11 cellular contexts compared by ENCODE assay signal in genomic region chr3:157099337-157100078, GRCh38.
DNase-seq lines count a peak whose midpoint lies in the region; ATAC-seq and TF ChIP-seq lines count a peak whose summit lies in the region.
"Had no signal": no experiment of that assay in that cellular context is flagged by ENCODE, and none has a peak within 500 bp of the region (broad histone marks: within the 10 kb centered on the region; RNA-seq: fewer than 3 reads in every experiment).

No MANE protein-coding gene starts in this region.

- no peak for TF ChIP-seq POLR2A in gastrocnemius medialis (IDR thresholded peaks at IDR 0.05)

- H3K27ac ChIP-seq in MM.1S (ENCODE audit: low read length): peak overlapping the region; percentile 3; the same call in 1 of the 2 replicates
- H3K27ac ChIP-seq in gastrocnemius medialis: peak overlapping the region in 3 of 4 donors; percentile 39 to 80 (median 73)

- TF ChIP-seq CTCF in MM.1S (IDR thresholded peaks at IDR 0.05; ENCODE audit: low read length) (no peak), gastrocnemius medialis (IDR thresholded peaks at IDR 0.05 in 4 of 5, conservative IDR thresholded peaks at IDR 0.05 in 1 of 5) (no peak)

- in situ Hi-C loops in gastrocnemius medialis (cut with MboI; ENCODE audit: low sequenced_read_pairs in 4 of 4): loop anchor here in 2 of 4 donors (25.0 kb wide), 2 partner anchors 412 to 937 kb away; no protein-coding TSS in a partner anchor

- H3K27me3 ChIP-seq in MM.1S (replicated peaks; ENCODE audit: insufficient read depth, low read length) (no peaks in the 10 kb centered on the region), gastrocnemius medialis (no peaks in the 10 kb centered on the region)

- 0 out of 2 replicates have a peak overlapping the region, but pooled peaks have one; percentile 0 for H3K4me2 ChIP-seq in MM.1S (ENCODE audit: low read depth, low read length)

- intact Hi-C loops in activated T-helper 1 cell treated with anti-CD3 and anti-CD28 coated beads, Interleukin-12 subunit alpha, Interleukin-12 subunit beta, Interleukin-2, Interleukin-4 antibody, amounts not matched to agents 30 ng/mL and 10 ng/mL and 1 ng/mL, durations not matched to agents 14 hours and 24 hours and 36 hours (cut with micrococcal nuclease): no loop called here
- intact Hi-C loops in head of caudate nucleus (cut with DNase I): no loop called here
- intact Hi-C loops in gastrocnemius medialis (cut with DNase I; ENCODE audit: low total_unique reads): no loop called here

- H3K9me3 Mint-ChIP-seq in activated T-helper 1 cell treated with anti-CD3 and anti-CD28 coated beads, Interleukin-12 subunit alpha, Interleukin-12 subunit beta, Interleukin-2, Interleukin-4 antibody, amounts not matched to agents 30 ng/mL and 10 ng/mL and 1 ng/mL, durations not matched to agents 14 hours and 24 hours and 36 hours: no peaks in the 10 kb centered on the region

- 0 out of 2 replicates have a peak overlapping the region, but pooled peaks have one; percentile 1 for H2AFZ ChIP-seq in MM.1S (ENCODE audit: low read length)

- H3F3A ChIP-seq in MM.1S (ENCODE audit: insufficient read depth, low read length): peaks cover 27% of the 10 kb centered on the region

- DNase-seq in MM.1S (no peak), head of caudate nucleus (peak in 32 of 42 donors; percentile 16 to 89 (median 55)), gastrocnemius medialis (peak in 1 of 2 donors; percentile 56), globus pallidus (ENCODE audit: low spot score) (no peak), midbrain (lab: John Stamatoyannopoulos, UW) (no peak)
- DNase-seq in activated T-helper 1 cell treated with anti-CD3 and anti-CD28 coated beads, Interleukin-12 subunit alpha, Interleukin-12 subunit beta, Interleukin-2, Interleukin-4 antibody, amounts not matched to agents 30 ng/mL and 10 ng/mL and 1 ng/mL, durations not matched to agents 14 hours and 24 hours and 36 hours (ENCODE audit: low spot score): no peak
- DNase-seq: cortex of kidney, hippocampal formation, NCI-H226, small intestine had no signal

- no peaks in the 10 kb centered on the region for H3K9me2 ChIP-seq in MM.1S (replicated peaks; ENCODE audit: insufficient read depth, low read length)

- no peaks in the 10 kb centered on the region for H4K20me1 ChIP-seq in MM.1S (ENCODE audit: insufficient read depth, low read length)

- H3K4me1 ChIP-seq in MM.1S (ENCODE audit: low read length) (peaks cover 60% of the 10 kb centered on the region), gastrocnemius medialis (peaks cover 5 to 30% of the 10 kb centered on the region in 2 donors)

- H3K4me3 ChIP-seq in MM.1S (ENCODE audit: low read length) (no peak overlapping the region), gastrocnemius medialis (no peak overlapping the region)

- peaks cover 70% of the 10 kb centered on the region for H3K4me1 Mint-ChIP-seq in activated T-helper 1 cell treated with anti-CD3 and anti-CD28 coated beads, Interleukin-12 subunit alpha, Interleukin-12 subunit beta, Interleukin-2, Interleukin-4 antibody, amounts not matched to agents 30 ng/mL and 10 ng/mL and 1 ng/mL, durations not matched to agents 14 hours and 24 hours and 36 hours (ENCODE audit: low read depth)

- H3K79me2 ChIP-seq in MM.1S (ENCODE audit: low read length): no peaks in the 10 kb centered on the region

- no peak overlapping the region for H3K9ac ChIP-seq in MM.1S (ENCODE audit: low read length)

- peaks cover 1% of the 10 kb centered on the region for H3K36me3 Mint-ChIP-seq in activated T-helper 1 cell treated with anti-CD3 and anti-CD28 coated beads, Interleukin-12 subunit alpha, Interleukin-12 subunit beta, Interleukin-2, Interleukin-4 antibody, amounts not matched to agents 30 ng/mL and 10 ng/mL and 1 ng/mL, durations not matched to agents 14 hours and 24 hours and 36 hours (ENCODE audit: low read depth)

- ATAC-seq in gastrocnemius medialis: peak; percentile 85 to 89
- ATAC-seq in HG03439 (IDR thresholded peaks at IDR 0.05; ENCODE audit: unreplicated experiment): no peak

- peak overlapping the region; percentile 21 for H3K27ac Mint-ChIP-seq in activated T-helper 1 cell treated with anti-CD3 and anti-CD28 coated beads, Interleukin-12 subunit alpha, Interleukin-12 subunit beta, Interleukin-2, Interleukin-4 antibody, amounts not matched to agents 30 ng/mL and 10 ng/mL and 1 ng/mL, durations not matched to agents 14 hours and 24 hours and 36 hours

- H3K27me3 Mint-ChIP-seq in activated T-helper 1 cell treated with anti-CD3 and anti-CD28 coated beads, Interleukin-12 subunit alpha, Interleukin-12 subunit beta, Interleukin-2, Interleukin-4 antibody, amounts not matched to agents 30 ng/mL and 10 ng/mL and 1 ng/mL, durations not matched to agents 14 hours and 24 hours and 36 hours (ENCODE audit: insufficient read depth): no peaks in the 10 kb centered on the region

- no peak overlapping the region for H3K4me3 Mint-ChIP-seq in activated T-helper 1 cell treated with anti-CD3 and anti-CD28 coated beads, Interleukin-12 subunit alpha, Interleukin-12 subunit beta, Interleukin-2, Interleukin-4 antibody, amounts not matched to agents 30 ng/mL and 10 ng/mL and 1 ng/mL, durations not matched to agents 14 hours and 24 hours and 36 hours

- H3K9me3 ChIP-seq in MM.1S (replicated peaks; ENCODE audit: insufficient read depth, low read length): no peaks in the 10 kb centered on the region
- no peaks in the 10 kb centered on the region for H3K9me3 ChIP-seq in gastrocnemius medialis

- H3K36me3 ChIP-seq in MM.1S (replicated peaks; ENCODE audit: insufficient read depth, low read length) (no peaks in the 10 kb centered on the region), gastrocnemius medialis (no peaks in the 10 kb centered on the region)

Comparison
In these comparisons a context has a peak if more than half of its experiments do, and no peak if none do; other contexts are left out.
1. DNase-seq: peak in head of caudate nucleus (32 of 42); none in MM.1S (single experiment), activated T-helper 1 cell treated with anti-CD3 and anti-CD28 coated beads, Interleukin-12 subunit alpha, Interleukin-12 subunit beta, Interleukin-2, Interleukin-4 antibody, amounts not matched to agents 30 ng/mL and 10 ng/mL and 1 ng/mL, durations not matched to agents 14 hours and 24 hours and 36 hours (single experiment), globus pallidus (single experiment) and midbrain (single experiment).